ENCODE assay signal across 10 cellular contexts in genomic region chr1:19429611-19430010, GRCh38. TPM values are rescaled to one million over a fixed set of nuclear protein-coding genes. Genes with fewer than 3 reads are reported as not detected.
DNase-seq lines count a peak whose midpoint lies in the region; ATAC-seq and TF ChIP-seq lines count a peak whose summit lies in the region.
"Had no signal": no experiment of that assay in that cellular context is flagged by ENCODE, and none has a peak within 500 bp of the region (broad histone marks: within the 10 kb centered on the region; RNA-seq: fewer than 3 reads in every experiment).

No MANE protein-coding gene starts in this region.

- DNase-seq in activated T-cell treated with anti-CD3 and anti-CD28 coated beads, Interleukin-2, amount 50 U/mL, for 4 hours, result no peak
- DNase-seq in activated T-cell treated with anti-CD3 and anti-CD28 coated beads for 4 hours (no peak), astrocyte of the spinal cord (ENCODE audit: low read depth, low spot score) (peak; percentile 61), memory B cell (ENCODE audit: low spot score in 2 of 2) (no peak), thyroid gland (peak; percentile 84 to 86)
- DNase-seq: MV-4-11 had no signal

- H3K27me3 Mint-ChIP-seq in activated T-cell treated with anti-CD3 and anti-CD28 coated beads, Interleukin-2, amount 50 U/mL, for 4 hours (ENCODE audit: low read depth), result no peaks in the 10 kb centered on the region
- H3K27me3 Mint-ChIP-seq in memory B cell, result no peaks in the 10 kb centered on the region

- TF ChIP-seq CTCF in astrocyte of the spinal cord (IDR thresholded peaks at IDR 0.05; ENCODE audit: low read depth, low read length) (no peak), thyroid gland (IDR thresholded peaks at IDR 0.05) (no peak)

- H3K4me1 ChIP-seq in thyroid gland, result peaks cover 82 to 91% of the 10 kb centered on the region in 2 donors

- no peaks in the 10 kb centered on the region for H3K36me3 ChIP-seq in thyroid gland

- H3K4me3 ChIP-seq in astrocyte of the spinal cord (ENCODE audit: low read depth, low read length), result no peak overlapping the region
- H3K4me3 ChIP-seq in thyroid gland (replicated peaks in 1 of 3), result no peak overlapping the region
- H3K4me3 ChIP-seq: BLaER1 treated with 17β-estradiol and CSF1 and Interleukin-3, amounts not matched to agents 10 nM and 100 nM had no signal

- peak overlapping the region; percentile 20 for H3K4me3 Mint-ChIP-seq in activated T-cell treated with anti-CD3 and anti-CD28 coated beads, Interleukin-2, amount 50 U/mL, for 4 hours
- H3K4me3 Mint-ChIP-seq in memory B cell, result no peak overlapping the region

- no peak for ATAC-seq in activated T-cell treated with anti-CD3 and anti-CD28 coated beads, Interleukin-2, amount 50 U/mL, for 4 hours
- no peak for ATAC-seq in memory B cell (ENCODE audit: low read depth)
- no peak for ATAC-seq in HG03457 (IDR thresholded peaks at IDR 0.05; ENCODE audit: unreplicated experiment)
- no peak for ATAC-seq in HG02970 (IDR thresholded peaks at IDR 0.05; ENCODE audit: low FRiP score, unreplicated experiment)
- no peak for ATAC-seq in activated CD4-positive, CD25-positive, alpha-beta regulatory T cell treated with anti-CD3 and anti-CD28 coated beads, Interleukin-2, amount 50 U/mL, for 24 hours

- in situ Hi-C loops in astrocyte of the spinal cord (cut with HindIII; ENCODE audit: low sequenced_read_pairs), result loop anchor here (25.0 kb wide), 1 partner anchor 208 kb away; the partner anchor contains the start of gene NBL1

- H3K4me1 Mint-ChIP-seq in activated T-cell treated with anti-CD3 and anti-CD28 coated beads, Interleukin-2, amount 50 U/mL, for 4 hours (ENCODE audit: low read depth), result peaks cover 84% of the 10 kb centered on the region
- peaks cover 45% of the 10 kb centered on the region for H3K4me1 Mint-ChIP-seq in memory B cell

- no peaks in the 10 kb centered on the region for H3K9me3 ChIP-seq in thyroid gland
- H3K9me3 ChIP-seq: BLaER1 treated with 17β-estradiol and CSF1 and Interleukin-3, amounts not matched to agents 10 nM and 100 nM had no signal

- TF ChIP-seq POLR2A in thyroid gland (IDR thresholded peaks at IDR 0.05), result peak in 1 of 2 donors; percentile 13

- no peaks in the 10 kb centered on the region for H3K9me3 Mint-ChIP-seq in activated T-cell treated with anti-CD3 and anti-CD28 coated beads, Interleukin-2, amount 50 U/mL, for 4 hours
- H3K9me3 Mint-ChIP-seq in memory B cell, result no peaks in the 10 kb centered on the region

- WGBS in thyroid gland, 2 donors, result 25 to 31% methylated on average over 4 of the region's 4 CpGs

- peak overlapping the region; percentile 73 to 78 (median 75) for H3K27ac ChIP-seq in thyroid gland
- H3K27ac ChIP-seq: BLaER1 treated with 17β-estradiol and CSF1 and Interleukin-3, amounts not matched to agents 10 nM and 100 nM had no signal

- intact Hi-C loops in thyroid gland (cut with DNase I), result loop anchor here (5.0 kb wide), 1 partner anchor 32 kb away; no protein-coding TSS in a partner anchor

- H3K36me3 Mint-ChIP-seq in activated T-cell treated with anti-CD3 and anti-CD28 coated beads, Interleukin-2, amount 50 U/mL, for 4 hours (ENCODE audit: insufficient read depth), result peaks cover 7% of the 10 kb centered on the region
- peaks cover 6% of the 10 kb centered on the region for H3K36me3 Mint-ChIP-seq in memory B cell

- peak overlapping the region; percentile 87 for H3K27ac Mint-ChIP-seq in memory B cell

- no peaks in the 10 kb centered on the region for H3K27me3 ChIP-seq in thyroid gland
- H3K27me3 ChIP-seq: BLaER1 treated with 17β-estradiol and CSF1 and Interleukin-3, amounts not matched to agents 10 nM and 100 nM had no signal

RNA-seq across cellular contexts. Expression of gene CAPZB, which starts 55.7 kb away (rescaled TPM):
- 100 to 1,000 TPM; 262 to 285 (median 264) TPM for total RNA-seq in activated T-cell treated with anti-CD3 and anti-CD28 coated beads, Interleukin-2, amount 50 U/mL, for 4 hours
- 100 to 1,000 TPM in 2 of 4 donors, 10 to 100 TPM in 2; 75.4 to 116 (median 93.1) TPM for total RNA-seq in thyroid gland

Comparison
In these comparisons a context has a peak if more than half of its experiments do, and no peak if none do; other contexts are left out.
1. DNase-seq: peak in astrocyte of the spinal cord (single experiment) and thyroid gland (2 of 2); none in activated T-cell treated with anti-CD3 and anti-CD28 coated beads, Interleukin-2, amount 50 U/mL, for 4 hours (single experiment), activated T-cell treated with anti-CD3 and anti-CD28 coated beads for 4 hours (single experiment) and memory B cell (0 of 2).